8 cellular contexts compared by ENCODE assay signal in genomic region chr7:151013356-151013727, GRCh38. TPM values are rescaled to one million over a fixed set of nuclear protein-coding genes. Genes with fewer than 3 reads are reported as not detected.
DNase-seq lines count a peak whose midpoint lies in the region; ATAC-seq, FAIRE-seq and TF ChIP-seq lines count a peak whose summit lies in the region.
"Had no signal": no experiment of that assay in that cellular context is flagged by ENCODE, and none has a peak within 500 bp of the region (broad histone marks: within the 10 kb centered on the region; RNA-seq: fewer than 3 reads in every experiment).

No MANE protein-coding gene starts in this region.

- H3K27ac ChIP-seq in astrocyte (ENCODE audit: low read depth, low read length) (no peak overlapping the region), osteoblast (ENCODE audit: low read depth, low read length) (no peak overlapping the region)

- TF ChIP-seq CTCF in astrocyte (IDR thresholded peaks at IDR 0.05; ENCODE audit: insufficient read depth, low read depth, low read length) (no peak), osteoblast (IDR thresholded peaks at IDR 0.05; ENCODE audit: extremely low read depth, low read depth, low read length) (no peak)

- H3K4me2 ChIP-seq in astrocyte (ENCODE audit: low read length) (peak overlapping the region; percentile 86), osteoblast (ENCODE audit: insufficient read depth, low read length) (peak overlapping the region; percentile 82)

- H3K27me3 Mint-ChIP-seq in astrocyte (ENCODE audit: low read depth, unreplicated experiment) = peaks cover 44% of the 10 kb centered on the region

- no peak overlapping the region for H3K27ac Mint-ChIP-seq in astrocyte (ENCODE audit: unreplicated experiment)

- no peaks in the 10 kb centered on the region for H3K36me3 ChIP-seq in astrocyte (ENCODE audit: insufficient read depth, low read length)
- no peaks in the 10 kb centered on the region for H3K36me3 ChIP-seq in osteoblast (ENCODE audit: insufficient read depth, low read length)

- H3K9me3 Mint-ChIP-seq in astrocyte (ENCODE audit: unreplicated experiment) = peaks cover 2% of the 10 kb centered on the region
- H3K9me3 Mint-ChIP-seq: activated T-cell treated with anti-CD3 and anti-CD28 coated beads, Interleukin-2, amount 50 U/mL, for 72 hours had no signal

- no peaks in the 10 kb centered on the region for H3K9me3 ChIP-seq in astrocyte (ENCODE audit: insufficient read depth, low read depth, low read length)
- no peaks in the 10 kb centered on the region for H3K9me3 ChIP-seq in osteoblast (ENCODE audit: low read depth, low read length)

- H3K79me2 ChIP-seq in astrocyte (ENCODE audit: insufficient read depth, low read length) (no peaks in the 10 kb centered on the region), osteoblast (ENCODE audit: insufficient read depth, low read length) (no peaks in the 10 kb centered on the region)

- H4K20me1 ChIP-seq in astrocyte (ENCODE audit: insufficient read depth, low read length) (no peaks in the 10 kb centered on the region), osteoblast (ENCODE audit: insufficient read depth, low read length) (no peaks in the 10 kb centered on the region)

- H3K4me3 ChIP-seq in astrocyte (ENCODE audit: insufficient read depth, low read depth, low read length) (no peak overlapping the region), osteoblast (ENCODE audit: insufficient read depth, low read length) (peak overlapping the region; percentile 69)

- peaks cover 15% of the 10 kb centered on the region for H3K4me1 Mint-ChIP-seq in astrocyte (ENCODE audit: low read depth, unreplicated experiment)

- H3K9ac ChIP-seq in astrocyte (ENCODE audit: low read length) = no peak overlapping the region

- ATAC-seq in GM19023 (IDR thresholded peaks at IDR 0.05; ENCODE audit: unreplicated experiment) (peak; percentile 1), HG02571 (IDR thresholded peaks at IDR 0.05; ENCODE audit: unreplicated experiment) (no peak)

- H3K27me3 ChIP-seq in astrocyte (ENCODE audit: insufficient read depth, low read length) (peaks cover 12% of the 10 kb centered on the region), osteoblast (ENCODE audit: insufficient read depth, low read length) (peaks cover 15% of the 10 kb centered on the region)

- H3K36me3 Mint-ChIP-seq in astrocyte (ENCODE audit: low read depth, unreplicated experiment) = peaks cover 12% of the 10 kb centered on the region

- H3K4me1 ChIP-seq in astrocyte (ENCODE audit: insufficient read depth, low read length) (peaks cover 17% of the 10 kb centered on the region), osteoblast (ENCODE audit: insufficient read depth, low read length) (peaks cover 9% of the 10 kb centered on the region)

- DNase-seq in astrocyte (ENCODE audit: low read depth) = no peak
- peak; percentile 81 for DNase-seq in osteoblast (ENCODE audit: insufficient read length, low spot score, missing footprints)
- no peak for DNase-seq in SIG-M5 (lab: John Stamatoyannopoulos, UW)
- DNase-seq in NCI-H146 treated with DMSO at 0.1 percent for 48 hours (lab: John Stamatoyannopoulos, UW; ENCODE audit: unreplicated experiment) = no peak
- DNase-seq: NCI-H510A had no signal

- H2AFZ ChIP-seq in astrocyte (ENCODE audit: low read depth, low read length) (peak overlapping the region; percentile 94), osteoblast (ENCODE audit: low read length) (no peak overlapping the region)

- no peak for FAIRE-seq in astrocyte (lab: Jason Lieb, UNC)

- no peak overlapping the region for H3K4me3 Mint-ChIP-seq in astrocyte (ENCODE audit: unreplicated experiment)

RNA-seq across cellular contexts. Expression of gene ATG9B, which starts 11.0 kb away (rescaled TPM):
- 1.8 and 2.2 TPM in 2 replicates for total RNA-seq in astrocyte
- not detected in 2 replicates for total RNA-seq in osteoblast

RNA-seq across cellular contexts. Expression of gene ABCB8, which starts 14.9 kb away (rescaled TPM):
- 52.2 and 53.3 TPM in 2 replicates for total RNA-seq in astrocyte
- 32.6 and 35.1 TPM in 2 replicates for total RNA-seq in osteoblast

RNA-seq across cellular contexts. Expression of gene NOS3, which starts 22.5 kb away (rescaled TPM):
- total RNA-seq in astrocyte (1.8 and 2.0 TPM in 2 replicates), osteoblast (not detected in 2 replicates)

RNA-seq across cellular contexts. Expression of gene ASIC3, which starts 35.0 kb away (rescaled TPM):
- total RNA-seq in astrocyte = 3.9 and 5.9 TPM in 2 replicates
- under 0.01 and 0.29 TPM in 2 replicates for total RNA-seq in osteoblast

RNA-seq across cellular contexts. Expression of gene KCNH2, which starts 35.2 kb away (rescaled TPM):
- 4.5 and 4.6 TPM in 2 replicates for total RNA-seq in astrocyte
- total RNA-seq in osteoblast = not detected in 2 replicates
